11 cellular contexts compared by ENCODE assay signal in the genomic region with DNA sequence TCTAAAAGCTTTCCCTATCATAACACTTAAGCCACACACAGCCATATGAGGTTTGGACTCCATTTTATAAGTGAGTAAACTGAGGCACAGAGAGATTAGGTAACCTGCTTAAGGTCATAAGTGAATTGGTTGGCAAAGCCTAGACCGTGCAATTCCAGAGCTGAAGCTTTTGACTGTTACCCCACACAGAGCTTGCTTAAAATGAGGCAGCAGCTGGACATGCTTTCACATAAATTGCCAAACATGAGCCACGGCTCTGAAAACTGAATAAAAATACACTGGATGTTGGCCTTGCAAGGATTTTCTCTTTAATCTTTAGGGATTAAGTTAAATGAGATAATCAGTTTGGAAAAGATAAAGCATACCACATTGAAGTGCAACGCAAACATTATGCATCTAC. TPM values are rescaled to one million over a fixed set of nuclear protein-coding genes. Genes with fewer than 3 reads are reported as not detected.
DNase-seq lines count a peak whose midpoint lies in the region; ATAC-seq, FAIRE-seq and TF ChIP-seq lines count a peak whose summit lies in the region.
"Had no signal": no experiment of that assay in that cellular context is flagged by ENCODE, and none has a peak within 500 bp of the region (broad histone marks: within the 10 kb centered on the region; RNA-seq: fewer than 3 reads in every experiment).

No MANE protein-coding gene starts in this region.

- peak overlapping the region; percentile 69 for H3K4me3 ChIP-seq in GM06990 (replicated peaks; ENCODE audit: low read depth, low read length)

- H3K4me3 Mint-ChIP-seq in activated CD8-positive, alpha-beta T cell treated with anti-CD3 and anti-CD28 coated beads for 36 hours = peak overlapping the region; percentile 92
- peak overlapping the region; percentile 99 for H3K4me3 Mint-ChIP-seq in natural killer cell

- FAIRE-seq in HTR-8/SVneo (lab: Jason Lieb, UNC) = no peak

- H3K27ac Mint-ChIP-seq in activated CD8-positive, alpha-beta T cell treated with anti-CD3 and anti-CD28 coated beads for 36 hours = peak overlapping the region; percentile 95
- H3K27ac Mint-ChIP-seq in natural killer cell = peak overlapping the region; percentile 71 to 89
- H3K27ac Mint-ChIP-seq: progenitor cell of endocrine pancreas had no signal

- no peak for DNase-seq in GM06990 (ENCODE audit: extremely low read depth, insufficient read length)
- DNase-seq in activated CD8-positive, alpha-beta T cell treated with anti-CD3 and anti-CD28 coated beads for 36 hours = no peak
- DNase-seq in natural killer cell = no peak
- no peak for DNase-seq in activated gamma-delta T cell treated with Interleukin-2 at 50 U/mL for 16 hours
- DNase-seq in cerebellar nuclear complex (lab: John Stamatoyannopoulos, UW) = no peak
- no peak for DNase-seq in HTR-8/SVneo (ENCODE audit: insufficient read length, low spot score)
- no peak for DNase-seq in KBM-7
- DNase-seq: esophagus squamous epithelium; stimulated activated CD4-positive, alpha-beta T cell treated with anti-CD3 and anti-CD28 coated beads, Interleukin-4, amount 100 ng/mL, for 1 hour had no signal

- H3K27me3 Mint-ChIP-seq in activated CD8-positive, alpha-beta T cell treated with anti-CD3 and anti-CD28 coated beads for 36 hours = no peaks in the 10 kb centered on the region
- no peaks in the 10 kb centered on the region for H3K27me3 Mint-ChIP-seq in natural killer cell (ENCODE audit: low read depth in 2 of 2)

- peaks cover 13% of the 10 kb centered on the region for H3K36me3 Mint-ChIP-seq in activated CD8-positive, alpha-beta T cell treated with anti-CD3 and anti-CD28 coated beads for 36 hours (ENCODE audit: low read depth)
- peaks cover 16% of the 10 kb centered on the region for H3K36me3 Mint-ChIP-seq in natural killer cell

- H3K4me1 Mint-ChIP-seq in activated CD8-positive, alpha-beta T cell treated with anti-CD3 and anti-CD28 coated beads for 36 hours (ENCODE audit: low read depth) = peaks cover 68% of the 10 kb centered on the region
- H3K4me1 Mint-ChIP-seq in natural killer cell = peaks cover 93 to 94% of the 10 kb centered on the region in 2 donors

- CTCF ChIA-PET in activated CD8-positive, alpha-beta T cell treated with anti-CD3 and anti-CD28 coated beads for 36 hours (lab: Charles Lee) = interaction anchor here (0.8 to 10.1 kb wide), 36 partner anchors 8 to 138 kb away, joined by 3 to 237 read pairs (median 10); no protein-coding TSS in a partner anchor

- TF ChIP-seq CTCF in GM06990 (IDR thresholded peaks at IDR 0.05; ENCODE audit: insufficient read depth, low read length, poor library complexity, severe bottlenecking) (no peak), natural killer cell (IDR thresholded peaks at IDR 0.05) (no peak)
- TF ChIP-seq CTCF in activated CD8-positive, alpha-beta T cell treated with anti-CD3 and anti-CD28 coated beads for 36 hours (IDR thresholded peaks at IDR 0.05) = no peak

- intact Hi-C loops in activated CD8-positive, alpha-beta T cell treated with anti-CD3 and anti-CD28 coated beads for 36 hours (cut with micrococcal nuclease) = loop anchor here (10.0 kb wide), 1 partner anchor 142 kb away; no protein-coding TSS in a partner anchor
- intact Hi-C loops in natural killer cell (cut with micrococcal nuclease) = loop anchor here (10.0 kb wide), 1 partner anchor 142 kb away; no protein-coding TSS in a partner anchor

- no peaks in the 10 kb centered on the region for H3K36me3 ChIP-seq in GM06990 (ENCODE audit: control insufficient read depth, insufficient read depth, low read length)
- H3K36me3 ChIP-seq: esophagus squamous epithelium had no signal

- POLR2A ChIA-PET in activated CD8-positive, alpha-beta T cell treated with anti-CD3 and anti-CD28 coated beads for 36 hours (lab: Charles Lee) = interaction anchor here (0.8 to 9.2 kb wide), 18 partner anchors 7 to 137 kb away, joined by 3 to 124 read pairs (median 5); no protein-coding TSS in a partner anchor

- peak; percentile 2 for ATAC-seq in HG02759 (IDR thresholded peaks at IDR 0.05; ENCODE audit: unreplicated experiment)
- no peak for ATAC-seq in activated CD8-positive, alpha-beta T cell treated with anti-CD3 and anti-CD28 coated beads for 36 hours
- ATAC-seq in natural killer cell = no peak

- no peaks in the 10 kb centered on the region for H3K27me3 ChIP-seq in GM06990 (replicated peaks; ENCODE audit: control insufficient read depth, insufficient read depth, low read length)
- H3K27me3 ChIP-seq: esophagus squamous epithelium had no signal

- in situ Hi-C loops in KBM-7 (cut with MboI; ENCODE audit: low pct_unique_long_range_greater_than_20kb, low sequenced_read_pairs) = no loop called here

- no peaks in the 10 kb centered on the region for H3K9me3 Mint-ChIP-seq in activated CD8-positive, alpha-beta T cell treated with anti-CD3 and anti-CD28 coated beads for 36 hours
- H3K9me3 Mint-ChIP-seq in natural killer cell = no peaks in the 10 kb centered on the region

RNA-seq across cellular contexts. Expression of gene RIPOR2, which starts 2.5 kb away (rescaled TPM):
- total RNA-seq in activated CD8-positive, alpha-beta T cell treated with anti-CD3 and anti-CD28 coated beads for 36 hours = 10 to 100 TPM; 88.3 to 96.3 TPM
- total RNA-seq in natural killer cell = 100 to 1,000 TPM; 234 to 312 (median 299) TPM
